ENCODE assay signal across 12 cellular contexts in the genomic region with DNA sequence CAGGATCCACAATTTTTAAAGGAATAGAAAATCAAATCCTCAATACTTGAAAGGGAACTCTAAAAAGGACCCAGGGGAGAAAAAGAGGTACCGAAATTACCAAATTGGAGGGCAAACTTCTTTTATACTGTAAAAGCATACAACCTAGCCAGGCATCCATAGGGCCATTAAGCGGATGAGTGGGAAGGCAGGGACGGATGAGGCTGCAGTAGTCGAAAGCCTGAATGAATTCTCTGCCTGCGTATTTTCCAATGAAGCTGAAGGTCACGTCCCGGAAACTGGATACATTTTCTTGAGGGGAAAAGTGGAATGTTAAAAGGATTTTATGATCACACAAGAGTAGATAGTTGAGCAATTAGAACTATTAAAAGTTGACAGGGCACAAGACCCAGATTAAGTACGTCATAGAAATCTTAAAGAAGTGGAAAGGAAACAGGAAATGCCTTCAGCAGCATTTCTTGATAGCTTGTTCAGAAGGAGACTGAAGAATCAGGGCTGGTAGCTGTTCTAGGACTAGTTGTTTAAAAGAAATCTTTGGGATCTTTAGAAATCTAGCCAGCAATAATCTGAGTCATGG.
DNase-seq lines count a peak whose midpoint lies in the region; ATAC-seq and TF ChIP-seq lines count a peak whose summit lies in the region.
"Had no signal": no experiment of that assay in that cellular context is flagged by ENCODE, and none has a peak within 500 bp of the region (broad histone marks: within the 10 kb centered on the region; RNA-seq: fewer than 3 reads in every experiment).

No MANE protein-coding gene starts in this region.

- no peaks in the 10 kb centered on the region for H3K4me1 ChIP-seq in uterus
- H3K4me1 ChIP-seq: ascending aorta had no signal

- H3K9me3 Mint-ChIP-seq in nephron, result no peaks in the 10 kb centered on the region

- in situ Hi-C loops in KBM-7 (cut with MboI; ENCODE audit: low pct_unique_long_range_greater_than_20kb, low sequenced_read_pairs), result no loop called here

- TF ChIP-seq CTCF in fibroblast of mammary gland (conservative IDR thresholded peaks at IDR 0.05; ENCODE audit: control insufficient read depth, insufficient read depth, low read depth, low read length) (no peak), nephron (IDR thresholded peaks at IDR 0.05; ENCODE audit: unreplicated experiment in 3 of 3) (no peak), uterus (IDR thresholded peaks at IDR 0.05) (no peak)

- peak in 1 of 2 donors; percentile 21 for ATAC-seq in left cardiac atrium
- no peak for ATAC-seq in left ventricle myocardium superior

- intact Hi-C loops in left cardiac atrium (cut with DNase I) (no loop called here), left ventricle myocardium superior (cut with micrococcal nuclease) (no loop called here), uterus (cut with DNase I; ENCODE audit: low total_unique reads) (no loop called here)

- no peak for TF ChIP-seq POLR2A in uterus (IDR thresholded peaks at IDR 0.05)

- H3K27ac ChIP-seq in uterus, result peak overlapping the region; percentile 11 to 39
- H3K27ac ChIP-seq: ascending aorta had no signal

- peak overlapping the region; percentile 31 to 66 (median 63) for H3K27ac Mint-ChIP-seq in nephron

- H3K36me3 Mint-ChIP-seq in nephron (ENCODE audit: low read depth), result no peaks in the 10 kb centered on the region

- peak overlapping the region in 2 of 3 experiments; percentile 7 to 10 for H3K4me3 Mint-ChIP-seq in nephron

- H3K4me1 Mint-ChIP-seq in nephron, result peaks cover 19% of the 10 kb centered on the region

- DNase-seq in left cardiac atrium (peak; percentile 18), left ventricle myocardium superior (no peak), fibroblast of mammary gland (ENCODE audit: low read depth) (peak; percentile 7), uterus (no peak), COLO668 (lab: John Stamatoyannopoulos, UW; ENCODE audit: unreplicated experiment) (no peak), KBM-7 (no peak), AG20443 (ENCODE audit: low spot score) (no peak)
- DNase-seq: midbrain; NK-92 treated with Interleukin-12 subunit alpha and Interleukin-12 subunit beta, amount 100 ng/mL, for 24 hours; stimulated activated CD4-positive, alpha-beta T cell treated with anti-CD3 and anti-CD28 coated beads, Interleukin-2, amount 100 ng/mL, for 24 hours had no signal

- no peak overlapping the region for H3K4me3 ChIP-seq in fibroblast of mammary gland (ENCODE audit: control insufficient read depth, low read depth, low read length)
- peak overlapping the region in 1 of 2 donors; percentile 25 for H3K4me3 ChIP-seq in uterus

- H3K9me3 ChIP-seq in uterus, result no peaks in the 10 kb centered on the region
- H3K9me3 ChIP-seq: ascending aorta had no signal

- H3K27me3 ChIP-seq in uterus, result no peaks in the 10 kb centered on the region
- H3K27me3 ChIP-seq: ascending aorta had no signal

- no peaks in the 10 kb centered on the region for H3K36me3 ChIP-seq in uterus
- H3K36me3 ChIP-seq: ascending aorta had no signal

- H3K27me3 Mint-ChIP-seq in nephron (ENCODE audit: low read depth), result peaks cover 4% of the 10 kb centered on the region

Comparison
In these comparisons a context has a peak if more than half of its experiments do, and no peak if none do; other contexts are left out.
1. DNase-seq: peak in left cardiac atrium (single experiment) and fibroblast of mammary gland (single experiment); none in left ventricle myocardium superior (single experiment), uterus (0 of 2), COLO668 (single experiment), KBM-7 (single experiment) and AG20443 (single experiment).